ENCODE assay signal across 1 cellular context in the genomic region with DNA sequence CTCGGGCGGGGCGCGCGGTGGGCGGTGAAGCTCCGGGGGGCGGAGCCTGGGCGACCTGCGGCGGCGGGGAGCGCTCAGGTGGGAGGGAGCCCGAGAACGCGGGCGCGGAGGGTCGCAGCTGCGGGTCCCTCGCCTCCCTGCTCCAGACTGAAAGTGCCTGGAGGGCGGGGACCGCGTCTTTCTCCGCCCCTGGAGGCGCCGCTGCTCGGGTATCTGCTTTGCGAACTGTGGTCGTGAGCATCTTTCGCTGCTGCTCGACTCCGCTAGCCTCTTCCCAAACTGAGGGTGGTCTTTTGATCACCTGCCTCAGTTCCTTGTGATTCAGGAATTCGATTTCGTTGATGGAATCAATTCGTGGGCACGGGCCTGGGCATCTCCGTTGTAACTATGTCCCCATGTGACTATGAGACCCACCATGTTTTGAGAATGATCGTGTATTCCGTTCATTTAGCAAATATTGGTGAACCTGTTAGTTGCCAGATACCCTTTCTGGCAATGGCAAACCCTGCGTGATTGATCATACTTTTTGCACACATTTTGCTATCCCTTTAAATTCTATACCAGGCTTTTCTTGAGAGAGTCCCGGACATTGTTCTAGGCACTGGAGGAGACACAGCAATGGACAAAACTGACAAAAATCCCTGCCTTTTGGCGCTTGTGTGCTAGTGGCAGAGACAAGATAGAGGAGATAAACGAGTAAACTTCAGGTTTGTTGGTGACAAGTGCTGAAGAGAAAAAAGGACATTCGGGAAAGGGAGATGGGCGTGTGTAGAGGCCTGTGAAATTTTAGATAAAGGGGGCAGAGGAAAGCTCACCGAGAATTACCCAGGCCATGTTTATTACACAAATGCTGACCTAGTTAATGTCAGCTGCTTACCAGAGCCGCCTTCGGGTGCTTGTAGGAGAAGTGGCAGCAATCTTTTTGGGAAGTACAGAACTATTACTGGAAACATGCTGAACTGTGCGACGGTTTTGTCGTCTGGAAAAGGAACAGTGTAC.
TF ChIP-seq lines count a peak whose summit lies in the region.

No MANE protein-coding gene starts in this region.

TF ChIP-seq in HEK293, 187 proteins besides CTCF, POLR2A, EP300 and RAD21 (continued from another document and continues in another):
- TF ChIP-seq KLF8 (tag by site-specific recombination; IDR thresholded peaks at IDR 0.05) (no peak), IKZF3 (tag by site-specific recombination; IDR thresholded peaks at IDR 0.05) (peak; percentile 39; the same call in 1 of the 2 replicates), ZNF155 (tag by site-specific recombination; IDR thresholded peaks at IDR 0.05) (no peak), ZNF521 (tag by site-specific recombination; IDR thresholded peaks at IDR 0.05) (no peak), SETDB1 (IDR thresholded peaks at IDR 0.05; ENCODE audit: insufficient read length, low read length) (no peak), SP2 (tag by site-specific recombination; IDR thresholded peaks at IDR 0.05) (peak; percentile 64), ZNF146 (tag by site-specific recombination; IDR thresholded peaks at IDR 0.05) (no peak), GLIS1 (tag by site-specific recombination; IDR thresholded peaks at IDR 0.05) (peak; percentile 33; the same call in 1 of the 2 replicates), ZNF37A (tag by site-specific recombination; IDR thresholded peaks at IDR 0.05) (no peak), ZNF404 (tag by site-specific recombination; IDR thresholded peaks at IDR 0.05) (no peak), ZNF654 (tag by site-specific recombination; IDR thresholded peaks at IDR 0.05; ENCODE audit: low read depth) (no peak), ZNF202 (tag by site-specific recombination; IDR thresholded peaks at IDR 0.05; ENCODE audit: borderline replicate concordance) (no peak), GLIS2 (tag by site-specific recombination; IDR thresholded peaks at IDR 0.05) (peak; percentile 37; the same call in 1 of the 2 replicates), ZNF19 (tag by site-specific recombination; IDR thresholded peaks at IDR 0.05; ENCODE audit: low read depth) (no peak), ZNF223 (tag by site-specific recombination; IDR thresholded peaks at IDR 0.05) (no peak), ZBTB17 (tag by site-specific recombination; IDR thresholded peaks at IDR 0.05) (peak; percentile 95), FEZF1 (tag by site-specific recombination; IDR thresholded peaks at IDR 0.05) (no peak), ZNF510 (tag by site-specific recombination; IDR thresholded peaks at IDR 0.05; ENCODE audit: insufficient replicate concordance) (no peak), ZFHX2 (tag by site-specific recombination; conservative IDR thresholded peaks at IDR 0.05) (no peak; the same call in 1 of the 2 replicates), ZNF140 (tag by site-specific recombination; IDR thresholded peaks at IDR 0.05) (no peak), ZNF555 (tag by site-specific recombination; conservative IDR thresholded peaks at IDR 0.05) (no peak), ZNF433 (tag by site-specific recombination; IDR thresholded peaks at IDR 0.05; ENCODE audit: low read depth) (no peak), ZNF664 (tag by site-specific recombination; IDR thresholded peaks at IDR 0.05) (no peak), ZNF274 (IDR thresholded peaks at IDR 0.05; ENCODE audit: low read length) (no peak), ZNF274 (tag by site-specific recombination; IDR thresholded peaks at IDR 0.05; ENCODE audit: borderline replicate concordance) (no peak), ZBTB1 (tag by site-specific recombination; IDR thresholded peaks at IDR 0.05) (no peak), ZNF324 (tag by site-specific recombination; IDR thresholded peaks at IDR 0.05) (no peak), RBAK (tag by site-specific recombination; IDR thresholded peaks at IDR 0.05) (no peak), GFI1B (tag by site-specific recombination; IDR thresholded peaks at IDR 0.05) (no peak), ZFP37 (tag by site-specific recombination; IDR thresholded peaks at IDR 0.05) (no peak), ZBTB48 (tag by site-specific recombination; IDR thresholded peaks at IDR 0.05) (no peak), OVOL3 (tag by site-specific recombination; IDR thresholded peaks at IDR 0.05) (no peak), WT1 (tag by site-specific recombination; IDR thresholded peaks at IDR 0.05) (no peak), ZSCAN30 (tag by site-specific recombination; IDR thresholded peaks at IDR 0.05) (no peak; the same call in 1 of the 2 replicates), ZNF157 (tag by site-specific recombination; IDR thresholded peaks at IDR 0.05) (no peak)
- TF ChIP-seq, protein P1, sequence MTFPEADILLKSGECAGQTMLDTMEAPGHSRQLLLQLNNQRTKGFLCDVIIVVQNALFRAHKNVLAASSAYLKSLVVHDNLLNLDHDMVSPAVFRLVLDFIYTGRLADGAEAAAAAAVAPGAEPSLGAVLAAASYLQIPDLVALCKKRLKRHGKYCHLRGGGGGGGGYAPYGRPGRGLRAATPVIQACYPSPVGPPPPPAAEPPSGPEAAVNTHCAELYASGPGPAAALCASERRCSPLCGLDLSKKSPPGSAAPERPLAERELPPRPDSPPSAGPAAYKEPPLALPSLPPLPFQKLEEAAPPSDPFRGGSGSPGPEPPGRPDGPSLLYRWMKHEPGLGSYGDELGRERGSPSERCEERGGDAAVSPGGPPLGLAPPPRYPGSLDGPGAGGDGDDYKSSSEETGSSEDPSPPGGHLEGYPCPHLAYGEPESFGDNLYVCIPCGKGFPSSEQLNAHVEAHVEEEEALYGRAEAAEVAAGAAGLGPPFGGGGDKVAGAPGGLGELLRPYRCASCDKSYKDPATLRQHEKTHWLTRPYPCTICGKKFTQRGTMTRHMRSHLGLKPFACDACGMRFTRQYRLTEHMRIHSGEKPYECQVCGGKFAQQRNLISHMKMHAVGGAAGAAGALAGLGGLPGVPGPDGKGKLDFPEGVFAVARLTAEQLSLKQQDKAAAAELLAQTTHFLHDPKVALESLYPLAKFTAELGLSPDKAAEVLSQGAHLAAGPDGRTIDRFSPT (tag by site-specific recombination; IDR thresholded peaks at IDR 0.05) = no peak
- TF ChIP-seq, protein P2, sequence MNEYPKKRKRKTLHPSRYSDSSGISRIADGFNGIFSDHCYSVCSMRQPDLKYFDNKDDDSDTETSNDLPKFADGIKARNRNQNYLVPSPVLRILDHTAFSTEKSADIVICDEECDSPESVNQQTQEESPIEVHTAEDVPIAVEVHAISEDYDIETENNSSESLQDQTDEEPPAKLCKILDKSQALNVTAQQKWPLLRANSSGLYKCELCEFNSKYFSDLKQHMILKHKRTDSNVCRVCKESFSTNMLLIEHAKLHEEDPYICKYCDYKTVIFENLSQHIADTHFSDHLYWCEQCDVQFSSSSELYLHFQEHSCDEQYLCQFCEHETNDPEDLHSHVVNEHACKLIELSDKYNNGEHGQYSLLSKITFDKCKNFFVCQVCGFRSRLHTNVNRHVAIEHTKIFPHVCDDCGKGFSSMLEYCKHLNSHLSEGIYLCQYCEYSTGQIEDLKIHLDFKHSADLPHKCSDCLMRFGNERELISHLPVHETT (tag by site-specific recombination; IDR thresholded peaks at IDR 0.05) = no peak
- TF ChIP-seq, protein P3, sequence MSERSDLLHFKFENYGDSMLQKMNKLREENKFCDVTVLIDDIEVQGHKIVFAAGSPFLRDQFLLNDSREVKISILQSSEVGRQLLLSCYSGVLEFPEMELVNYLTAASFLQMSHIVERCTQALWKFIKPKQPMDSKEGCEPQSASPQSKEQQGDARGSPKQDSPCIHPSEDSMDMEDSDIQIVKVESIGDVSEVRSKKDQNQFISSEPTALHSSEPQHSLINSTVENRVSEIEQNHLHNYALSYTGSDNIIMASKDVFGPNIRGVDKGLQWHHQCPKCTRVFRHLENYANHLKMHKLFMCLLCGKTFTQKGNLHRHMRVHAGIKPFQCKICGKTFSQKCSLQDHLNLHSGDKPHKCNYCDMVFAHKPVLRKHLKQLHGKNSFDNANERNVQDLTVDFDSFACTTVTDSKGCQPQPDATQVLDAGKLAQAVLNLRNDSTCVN (tag by site-specific recombination; optimal IDR thresholded peaks at IDR 0.05) = peak; percentile 63
- TF ChIP-seq, protein P4, sequence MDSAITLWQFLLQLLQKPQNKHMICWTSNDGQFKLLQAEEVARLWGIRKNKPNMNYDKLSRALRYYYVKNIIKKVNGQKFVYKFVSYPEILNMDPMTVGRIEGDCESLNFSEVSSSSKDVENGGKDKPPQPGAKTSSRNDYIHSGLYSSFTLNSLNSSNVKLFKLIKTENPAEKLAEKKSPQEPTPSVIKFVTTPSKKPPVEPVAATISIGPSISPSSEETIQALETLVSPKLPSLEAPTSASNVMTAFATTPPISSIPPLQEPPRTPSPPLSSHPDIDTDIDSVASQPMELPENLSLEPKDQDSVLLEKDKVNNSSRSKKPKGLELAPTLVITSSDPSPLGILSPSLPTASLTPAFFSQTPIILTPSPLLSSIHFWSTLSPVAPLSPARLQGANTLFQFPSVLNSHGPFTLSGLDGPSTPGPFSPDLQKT (IDR thresholded peaks at IDR 0.05; ENCODE audit: borderline replicate concordance, low read depth, low read length) = no peak
- TF ChIP-seq, protein P5, sequence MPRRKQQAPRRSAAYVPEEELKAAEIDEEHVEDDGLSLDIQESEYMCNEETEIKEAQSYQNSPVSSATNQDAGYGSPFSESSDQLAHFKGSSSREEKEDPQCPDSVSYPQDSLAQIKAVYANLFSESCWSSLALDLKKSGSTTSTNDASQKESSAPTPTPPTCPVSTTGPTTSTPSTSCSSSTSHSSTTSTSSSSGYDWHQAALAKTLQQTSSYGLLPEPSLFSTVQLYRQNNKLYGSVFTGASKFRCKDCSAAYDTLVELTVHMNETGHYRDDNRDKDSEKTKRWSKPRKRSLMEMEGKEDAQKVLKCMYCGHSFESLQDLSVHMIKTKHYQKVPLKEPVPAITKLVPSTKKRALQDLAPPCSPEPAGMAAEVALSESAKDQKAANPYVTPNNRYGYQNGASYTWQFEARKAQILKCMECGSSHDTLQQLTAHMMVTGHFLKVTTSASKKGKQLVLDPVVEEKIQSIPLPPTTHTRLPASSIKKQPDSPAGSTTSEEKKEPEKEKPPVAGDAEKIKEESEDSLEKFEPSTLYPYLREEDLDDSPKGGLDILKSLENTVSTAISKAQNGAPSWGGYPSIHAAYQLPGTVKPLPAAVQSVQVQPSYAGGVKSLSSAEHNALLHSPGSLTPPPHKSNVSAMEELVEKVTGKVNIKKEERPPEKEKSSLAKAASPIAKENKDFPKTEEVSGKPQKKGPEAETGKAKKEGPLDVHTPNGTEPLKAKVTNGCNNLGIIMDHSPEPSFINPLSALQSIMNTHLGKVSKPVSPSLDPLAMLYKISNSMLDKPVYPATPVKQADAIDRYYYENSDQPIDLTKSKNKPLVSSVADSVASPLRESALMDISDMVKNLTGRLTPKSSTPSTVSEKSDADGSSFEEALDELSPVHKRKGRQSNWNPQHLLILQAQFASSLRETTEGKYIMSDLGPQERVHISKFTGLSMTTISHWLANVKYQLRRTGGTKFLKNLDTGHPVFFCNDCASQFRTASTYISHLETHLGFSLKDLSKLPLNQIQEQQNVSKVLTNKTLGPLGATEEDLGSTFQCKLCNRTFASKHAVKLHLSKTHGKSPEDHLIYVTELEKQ (tag by site-specific recombination; IDR thresholded peaks at IDR 0.05; ENCODE audit: borderline replicate concordance) = no peak
- TF ChIP-seq, protein P6, sequence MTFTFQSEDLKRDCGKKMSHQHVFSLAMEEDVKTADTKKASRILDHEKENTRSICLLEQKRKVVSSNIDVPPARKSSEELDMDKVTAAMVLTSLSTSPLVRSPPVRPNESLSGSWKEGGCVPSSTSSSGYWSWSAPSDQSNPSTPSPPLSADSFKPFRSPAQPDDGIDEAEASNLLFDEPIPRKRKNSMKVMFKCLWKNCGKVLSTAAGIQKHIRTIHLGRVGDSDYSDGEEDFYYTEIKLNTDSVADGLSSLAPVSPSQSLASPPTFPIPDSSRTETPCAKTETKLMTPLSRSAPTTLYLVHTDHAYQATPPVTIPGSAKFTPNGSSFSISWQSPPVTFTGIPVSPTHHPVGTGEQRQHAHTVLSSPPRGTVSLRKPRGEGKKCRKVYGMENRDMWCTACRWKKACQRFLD (tag by site-specific recombination; IDR thresholded peaks at IDR 0.05) = no peak
- TF ChIP-seq, protein P7, sequence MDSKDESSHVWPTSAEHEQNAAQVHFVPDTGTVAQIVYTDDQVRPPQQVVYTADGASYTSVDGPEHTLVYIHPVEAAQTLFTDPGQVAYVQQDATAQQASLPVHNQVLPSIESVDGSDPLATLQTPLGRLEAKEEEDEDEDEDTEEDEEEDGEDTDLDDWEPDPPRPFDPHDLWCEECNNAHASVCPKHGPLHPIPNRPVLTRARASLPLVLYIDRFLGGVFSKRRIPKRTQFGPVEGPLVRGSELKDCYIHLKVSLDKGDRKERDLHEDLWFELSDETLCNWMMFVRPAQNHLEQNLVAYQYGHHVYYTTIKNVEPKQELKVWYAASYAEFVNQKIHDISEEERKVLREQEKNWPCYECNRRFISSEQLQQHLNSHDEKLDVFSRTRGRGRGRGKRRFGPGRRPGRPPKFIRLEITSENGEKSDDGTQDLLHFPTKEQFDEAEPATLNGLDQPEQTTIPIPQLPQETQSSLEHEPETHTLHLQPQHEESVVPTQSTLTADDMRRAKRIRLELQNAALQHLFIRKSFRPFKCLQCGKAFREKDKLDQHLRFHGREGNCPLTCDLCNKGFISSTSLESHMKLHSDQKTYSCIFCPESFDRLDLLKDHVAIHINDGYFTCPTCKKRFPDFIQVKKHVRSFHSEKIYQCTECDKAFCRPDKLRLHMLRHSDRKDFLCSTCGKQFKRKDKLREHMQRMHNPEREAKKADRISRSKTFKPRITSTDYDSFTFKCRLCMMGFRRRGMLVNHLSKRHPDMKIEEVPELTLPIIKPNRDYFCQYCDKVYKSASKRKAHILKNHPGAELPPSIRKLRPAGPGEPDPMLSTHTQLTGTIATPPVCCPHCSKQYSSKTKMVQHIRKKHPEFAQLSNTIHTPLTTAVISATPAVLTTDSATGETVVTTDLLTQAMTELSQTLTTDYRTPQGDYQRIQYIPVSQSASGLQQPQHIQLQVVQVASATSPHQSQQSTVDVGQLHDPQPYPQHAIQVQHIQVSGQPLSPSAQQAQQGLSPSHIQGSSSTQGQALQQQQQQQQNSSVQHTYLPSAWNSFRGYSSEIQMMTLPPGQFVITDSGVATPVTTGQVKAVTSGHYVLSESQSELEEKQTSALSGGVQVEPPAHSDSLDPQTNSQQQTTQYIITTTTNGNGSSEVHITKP (tag by site-specific recombination; IDR thresholded peaks at IDR 0.05) = no peak
- TF ChIP-seq, protein P8, sequence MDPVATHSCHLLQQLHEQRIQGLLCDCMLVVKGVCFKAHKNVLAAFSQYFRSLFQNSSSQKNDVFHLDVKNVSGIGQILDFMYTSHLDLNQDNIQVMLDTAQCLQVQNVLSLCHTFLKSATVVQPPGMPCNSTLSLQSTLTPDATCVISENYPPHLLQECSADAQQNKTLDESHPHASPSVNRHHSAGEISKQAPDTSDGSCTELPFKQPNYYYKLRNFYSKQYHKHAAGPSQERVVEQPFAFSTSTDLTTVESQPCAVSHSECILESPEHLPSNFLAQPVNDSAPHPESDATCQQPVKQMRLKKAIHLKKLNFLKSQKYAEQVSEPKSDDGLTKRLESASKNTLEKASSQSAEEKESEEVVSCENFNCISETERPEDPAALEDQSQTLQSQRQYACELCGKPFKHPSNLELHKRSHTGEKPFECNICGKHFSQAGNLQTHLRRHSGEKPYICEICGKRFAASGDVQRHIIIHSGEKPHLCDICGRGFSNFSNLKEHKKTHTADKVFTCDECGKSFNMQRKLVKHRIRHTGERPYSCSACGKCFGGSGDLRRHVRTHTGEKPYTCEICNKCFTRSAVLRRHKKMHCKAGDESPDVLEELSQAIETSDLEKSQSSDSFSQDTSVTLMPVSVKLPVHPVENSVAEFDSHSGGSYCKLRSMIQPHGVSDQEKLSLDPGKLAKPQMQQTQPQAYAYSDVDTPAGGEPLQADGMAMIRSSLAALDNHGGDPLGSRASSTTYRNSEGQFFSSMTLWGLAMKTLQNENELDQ (tag by site-specific recombination; IDR thresholded peaks at IDR 0.05; ENCODE audit: low read depth) = no peak
